22 cellular contexts compared by ENCODE assay signal in the genomic region with DNA sequence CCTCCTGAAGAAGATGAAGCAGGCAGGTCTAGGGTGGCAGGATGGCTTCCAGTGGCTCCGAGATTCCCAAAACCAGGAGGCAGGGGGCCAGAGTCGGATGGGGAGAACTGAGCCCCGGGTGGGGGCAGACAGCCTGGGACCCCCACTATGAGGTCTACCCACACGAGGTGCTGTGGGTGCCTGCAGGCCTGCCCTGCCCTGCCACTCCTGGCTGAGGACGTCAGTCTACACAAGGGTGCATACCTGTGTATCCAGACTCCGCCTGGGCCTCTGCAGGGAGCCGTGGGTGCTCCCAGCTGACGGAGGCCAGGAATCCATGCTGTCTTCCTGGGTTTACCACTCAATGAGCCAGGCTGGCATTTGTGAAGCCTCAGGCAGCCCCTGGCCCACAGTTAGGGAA.
A peak's percentile ranks its signal among the peaks of the same experiment; 100 is the strongest.
DNase-seq lines count a peak whose midpoint lies in the region; ATAC-seq and TF ChIP-seq lines count a peak whose summit lies in the region.
"Had no signal": no experiment of that assay in that cellular context is flagged by ENCODE, and none has a peak within 500 bp of the region (broad histone marks: within the 10 kb centered on the region; RNA-seq: fewer than 3 reads in every experiment).

No MANE protein-coding gene starts in this region.

- no peaks in the 10 kb centered on the region for H4K20me1 ChIP-seq in BLaER1

- H3K4me2 ChIP-seq in BLaER1 (peak overlapping the region; percentile 60), neuronal stem cell (ENCODE audit: insufficient read depth, low read length, poor library complexity, severe bottlenecking) (no peak overlapping the region)
- H3K4me2 ChIP-seq: A549 had no signal

- no CpG with 5 or more reads among the region's 8 CpGs for WGBS in neuronal stem cell (ENCODE audit: extremely low coverage in 2 of 2, insufficient read length in 2 of 2, insufficient replicate concordance in 1 of 2), 2 donors

- H2AK5ac ChIP-seq in neuronal stem cell (ENCODE audit: low read depth, low read length) = peak overlapping the region; percentile 46

- intact Hi-C loops in ascending aorta (cut with DNase I) (no loop called here), left lung (cut with DNase I) (no loop called here)

- H3K27me3 ChIP-seq in BLaER1 (peaks cover 28% of the 10 kb centered on the region), ascending aorta (no peaks in the 10 kb centered on the region), left lung (peaks cover 0 to 20% of the 10 kb centered on the region in 2 donors), neuronal stem cell (ENCODE audit: control insufficient read depth in 3 of 3, insufficient read depth in 3 of 3, low read depth in 1 of 3, low read length in 3 of 3) (peaks cover 0 to 9% (median 2%) of the 10 kb centered on the region in 3 experiments)

- DNase-seq in ascending aorta (ENCODE audit: low spot score in 2 of 2) (no peak), left lung (no peak), neuronal stem cell (ENCODE audit: low spot score) (no peak), mesenteric fat pad (ENCODE audit: low spot score) (no peak), SW480 (ENCODE audit: low spot score) (no peak)
- no peak for DNase-seq in activated CD8-positive, alpha-beta memory T cell treated with anti-CD3 and anti-CD28 coated beads, Interleukin-2, amount 10 ng/mL, durations not matched to agents 7 days and 5 days
- DNase-seq: AML-193; Caco-2; Calu3; CD4-positive, alpha-beta T cell; CD8-positive, alpha-beta T cell; DMS79; DND-41; EL; GDM1 had no signal

- H3K27ac ChIP-seq in BLaER1 (0 out of 2 replicates have a peak overlapping the region, but pooled peaks have one; percentile 52), ascending aorta (peak overlapping the region; percentile 43 to 52), left lung (no peak overlapping the region), neuronal stem cell (replicated peaks; ENCODE audit: low read length) (no peak overlapping the region)
- H3K27ac ChIP-seq: 22Rv1, A549, C4-2B had no signal

- H3K27me3 Mint-ChIP-seq in activated CD8-positive, alpha-beta memory T cell treated with anti-CD3 and anti-CD28 coated beads, Interleukin-2, amount 10 ng/mL, durations not matched to agents 7 days and 5 days = no peaks in the 10 kb centered on the region

- TF ChIP-seq CTCF in ascending aorta (IDR thresholded peaks at IDR 0.05) = no peak
- no peak for TF ChIP-seq CTCF in left lung (IDR thresholded peaks at IDR 0.05)

- H3K9me3 ChIP-seq in BLaER1 = no peaks in the 10 kb centered on the region
- H3K9me3 ChIP-seq in ascending aorta = no peaks in the 10 kb centered on the region
- H3K9me3 ChIP-seq in left lung = no peaks in the 10 kb centered on the region
- H3K9me3 ChIP-seq in neuronal stem cell (replicated peaks in 1 of 2; ENCODE audit: control insufficient read depth in 2 of 2, insufficient read depth in 1 of 2, low read depth in 1 of 2, low read length in 2 of 2) = peaks cover 0 to 6% of the 10 kb centered on the region in 2 donors
- H3K9me3 ChIP-seq: A549, Caco-2 had no signal

- H3K4me3 ChIP-seq in BLaER1 (no peak overlapping the region), ascending aorta (no peak overlapping the region), left lung (no peak overlapping the region), neuronal stem cell (ENCODE audit: low read length in 2 of 2) (no peak overlapping the region)
- H3K4me3 ChIP-seq: A549, GM12878 had no signal

- H3K4me3 Mint-ChIP-seq in activated CD8-positive, alpha-beta memory T cell treated with anti-CD3 and anti-CD28 coated beads, Interleukin-2, amount 10 ng/mL, durations not matched to agents 7 days and 5 days = no peak overlapping the region
- H3K4me3 Mint-ChIP-seq: B cell; CD4-positive, alpha-beta T cell; CD8-positive, alpha-beta T cell had no signal

- H3K9ac ChIP-seq in BLaER1 (no peak overlapping the region), neuronal stem cell (ENCODE audit: low read depth, low read length, poor library complexity) (peak overlapping the region; percentile 60)

- CTCF ChIA-PET in activated CD8-positive, alpha-beta memory T cell treated with anti-CD3 and anti-CD28 coated beads, Interleukin-2, amount 10 ng/mL, durations not matched to agents 7 days and 5 days (lab: Charles Lee) = no interaction called here

- H2BK120ac ChIP-seq in neuronal stem cell (ENCODE audit: low read depth, low read length) = no peak overlapping the region

- H4K91ac ChIP-seq in neuronal stem cell (ENCODE audit: low read depth, low read length, poor library complexity) = no peak overlapping the region

- H3K4me1 ChIP-seq in BLaER1 (peaks cover 55% of the 10 kb centered on the region), ascending aorta (peaks cover 15 to 41% of the 10 kb centered on the region in 2 donors), left lung (no peaks in the 10 kb centered on the region), neuronal stem cell (ENCODE audit: control insufficient read depth in 2 of 2, insufficient read depth in 1 of 2, low read depth in 1 of 2, low read length in 2 of 2) (peaks cover 0 to 7% of the 10 kb centered on the region in 2 donors)
- H3K4me1 ChIP-seq: A549, Caco-2 had no signal

- H2BK15ac ChIP-seq in neuronal stem cell (ENCODE audit: low read length) = no peak overlapping the region

- H3K9me3 Mint-ChIP-seq in activated CD8-positive, alpha-beta memory T cell treated with anti-CD3 and anti-CD28 coated beads, Interleukin-2, amount 10 ng/mL, durations not matched to agents 7 days and 5 days (ENCODE audit: low read depth) = peaks cover 3% of the 10 kb centered on the region
- H3K9me3 Mint-ChIP-seq: CD4-positive, alpha-beta T cell; CD8-positive, alpha-beta T cell had no signal

- no peak overlapping the region for H3K27ac Mint-ChIP-seq in activated CD8-positive, alpha-beta memory T cell treated with anti-CD3 and anti-CD28 coated beads, Interleukin-2, amount 10 ng/mL, durations not matched to agents 7 days and 5 days
- H3K27ac Mint-ChIP-seq: B cell; CD4-positive, alpha-beta T cell; CD8-positive, alpha-beta T cell had no signal

- peak overlapping the region; percentile 5 for H3K23ac ChIP-seq in neuronal stem cell (ENCODE audit: low read depth, low read length, poor library complexity)

- H2BK12ac ChIP-seq in neuronal stem cell (ENCODE audit: low read length) = peak overlapping the region; percentile 16

- no peaks in the 10 kb centered on the region for H3K36me3 Mint-ChIP-seq in activated CD8-positive, alpha-beta memory T cell treated with anti-CD3 and anti-CD28 coated beads, Interleukin-2, amount 10 ng/mL, durations not matched to agents 7 days and 5 days
- H3K36me3 Mint-ChIP-seq: CD8-positive, alpha-beta T cell had no signal

- H3K4me1 Mint-ChIP-seq in activated CD8-positive, alpha-beta memory T cell treated with anti-CD3 and anti-CD28 coated beads, Interleukin-2, amount 10 ng/mL, durations not matched to agents 7 days and 5 days = no peaks in the 10 kb centered on the region
- H3K4me1 Mint-ChIP-seq: B cell had no signal

- peak; percentile 38 for ATAC-seq in left lung
- no peak for ATAC-seq in GM21529 (IDR thresholded peaks at IDR 0.05; ENCODE audit: unreplicated experiment)
- ATAC-seq in activated CD8-positive, alpha-beta memory T cell treated with anti-CD3 and anti-CD28 coated beads, Interleukin-2, amount 10 ng/mL, durations not matched to agents 7 days and 5 days = no peak
- ATAC-seq: A549; CD8-positive, alpha-beta T cell; GM12878 had no signal

- peaks cover 19% of the 10 kb centered on the region for H3K79me1 ChIP-seq in neuronal stem cell (ENCODE audit: low read depth, low read length)

- H2AFZ ChIP-seq in neuronal stem cell (ENCODE audit: low read length) = no peak overlapping the region

- peak overlapping the region; percentile 60 for H2BK5ac ChIP-seq in neuronal stem cell (ENCODE audit: low read length)

- H4K8ac ChIP-seq in neuronal stem cell (ENCODE audit: low read depth, low read length) = no peak overlapping the region

- no peak overlapping the region for H3K4ac ChIP-seq in neuronal stem cell (ENCODE audit: low read length)

- H3K18ac ChIP-seq in neuronal stem cell (ENCODE audit: low read length) = peak overlapping the region; percentile 5

- H3K14ac ChIP-seq in neuronal stem cell (ENCODE audit: low read length) = no peak overlapping the region

- no peaks in the 10 kb centered on the region for H3K36me3 ChIP-seq in BLaER1
- no peaks in the 10 kb centered on the region for H3K36me3 ChIP-seq in ascending aorta
- no peaks in the 10 kb centered on the region for H3K36me3 ChIP-seq in left lung
- H3K36me3 ChIP-seq in neuronal stem cell (replicated peaks in 1 of 2; ENCODE audit: control insufficient read depth in 2 of 2, insufficient read depth in 2 of 2, low read length in 2 of 2) = peaks cover 0 to 1% of the 10 kb centered on the region in 2 donors

Comparison
In these comparisons a context has a peak if more than half of its experiments do, and no peak if none do; other contexts are left out.
1. H3K27ac ChIP-seq: peak in BLaER1 (single experiment) and ascending aorta (2 of 2); none in left lung (0 of 2) and neuronal stem cell (single experiment).